Comparison of ENCODE assay signal across 8 cellular contexts in the genomic region with DNA sequence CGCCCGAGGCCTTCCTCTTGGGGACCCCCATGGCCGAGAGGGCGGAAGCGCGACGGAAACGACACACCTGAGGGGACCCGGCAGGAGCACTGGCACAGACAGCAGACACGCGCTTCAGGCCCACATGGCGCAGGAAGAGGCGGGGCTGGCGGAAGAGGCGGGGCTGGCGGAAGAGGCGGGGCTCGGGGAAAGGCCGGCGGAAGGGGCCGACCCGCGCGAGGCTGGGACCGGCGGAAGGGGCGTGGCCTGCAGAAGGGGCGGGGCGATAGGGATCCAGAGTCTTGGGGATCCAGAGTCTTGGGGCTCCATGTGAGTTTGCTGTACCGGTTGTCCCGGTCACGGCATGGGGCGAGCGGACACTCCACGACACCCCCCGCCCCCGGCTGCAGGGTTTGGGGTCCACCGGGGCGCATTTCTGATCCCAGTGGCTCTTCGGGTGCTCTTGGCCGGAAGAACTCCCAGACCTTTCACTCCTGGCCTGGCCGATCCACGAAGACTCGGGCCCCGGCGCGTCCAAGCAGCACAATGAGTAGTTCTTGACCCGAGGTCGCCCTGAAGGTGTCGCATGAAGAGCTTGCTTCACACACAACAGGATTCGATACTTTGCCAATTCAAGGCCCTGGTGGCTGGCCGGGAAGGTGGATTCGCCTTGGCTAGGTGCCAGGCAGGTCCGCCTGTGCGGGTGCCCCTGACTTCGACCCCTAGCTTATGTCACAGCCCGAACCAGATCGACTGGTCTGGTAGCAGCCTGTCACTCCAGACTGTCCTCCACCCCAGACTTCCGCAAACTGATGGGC. TPM values are rescaled to one million over a fixed set of nuclear protein-coding genes. Genes with fewer than 3 reads are reported as not detected.
DNase-seq lines count a peak whose midpoint lies in the region; ATAC-seq and TF ChIP-seq lines count a peak whose summit lies in the region.

A gene with protein sequence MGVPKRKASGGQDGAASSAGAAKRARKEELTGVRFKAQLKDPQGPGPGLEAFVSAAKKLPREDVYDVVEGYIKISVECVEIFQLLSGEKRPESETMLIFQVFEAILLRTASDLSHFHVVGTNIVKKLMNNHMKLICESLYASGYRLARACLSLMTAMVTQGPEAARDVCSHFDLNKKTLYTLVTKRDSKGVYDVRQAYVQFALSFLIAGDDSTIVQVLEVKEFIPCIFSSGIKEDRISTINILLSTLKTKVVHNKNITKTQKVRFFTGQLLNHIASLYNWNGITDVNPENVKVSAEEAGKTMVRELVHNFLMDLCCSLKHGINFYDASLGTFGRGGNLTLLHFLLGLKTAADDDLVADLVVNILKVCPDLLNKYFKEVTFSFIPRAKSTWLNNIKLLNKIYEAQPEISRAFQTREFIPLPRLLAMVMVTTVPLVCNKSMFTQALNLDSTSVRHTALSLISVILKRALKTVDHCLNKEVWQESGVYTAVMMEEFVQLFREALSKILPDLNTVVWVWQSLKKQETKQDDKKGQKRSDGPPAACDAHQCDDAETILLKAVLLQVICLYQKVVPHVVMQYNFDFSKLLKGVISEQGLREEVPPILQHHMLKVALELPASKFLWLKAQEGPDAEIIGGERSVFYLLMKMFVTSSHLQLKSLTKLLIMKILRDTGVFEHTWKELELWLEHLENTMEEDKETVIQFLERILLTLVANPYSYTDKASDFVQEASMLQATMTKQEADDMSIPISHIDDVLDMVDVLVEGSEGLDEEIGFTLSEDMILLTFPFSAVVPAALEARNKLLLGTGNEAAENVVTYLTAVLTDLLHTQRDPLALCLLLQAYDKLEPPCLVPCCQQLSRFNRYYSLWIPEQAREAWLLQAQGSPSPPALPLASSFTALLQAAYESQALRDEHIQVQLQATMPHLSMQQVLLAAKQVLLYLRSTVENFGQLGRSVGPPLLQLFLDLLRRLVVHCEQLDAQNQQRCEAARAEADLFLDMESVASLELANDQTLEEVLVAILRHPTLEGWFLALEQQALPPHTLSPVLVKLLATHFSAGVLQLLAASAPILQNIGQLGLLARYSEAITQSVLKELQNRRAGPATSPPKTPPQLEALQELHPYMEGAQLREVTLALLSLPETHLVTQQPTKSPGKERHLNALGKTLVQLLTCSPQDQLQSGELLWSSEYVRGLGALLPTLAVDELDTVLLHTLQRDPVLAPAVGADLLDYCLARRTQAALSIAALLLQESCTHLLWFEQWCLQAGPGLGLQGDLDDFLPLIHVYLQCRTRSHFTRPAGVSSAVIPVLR (N-terminal part only) (minus strand): TSS at position 133 of the 797 bp plus-strand sequence. CDS start 102 bp downstream, at position 31.

- peaks cover 20% of the 10 kb centered on the region for H3K27me3 Mint-ChIP-seq in activated naive CD4-positive, alpha-beta T cell treated with anti-CD3 and anti-CD28 coated beads, Interleukin-2, amount 10 ng/mL, durations not matched to agents 7 days and 5 days

- peak; percentile 90 for ATAC-seq in HCT116

- no peaks in the 10 kb centered on the region for H3K9me3 ChIP-seq in HCT116 (ENCODE audit: control insufficient read depth in 1 of 2, insufficient read depth in 1 of 2, low read depth in 1 of 2, low read length in 2 of 2)
- H3K9me3 ChIP-seq in SK-N-MC (ENCODE audit: low read depth, low read length): no peaks in the 10 kb centered on the region
- H3K9me3 ChIP-seq in suprapubic skin: no peaks in the 10 kb centered on the region

- no peak for TF ChIP-seq EP300 in suprapubic skin (IDR thresholded peaks at IDR 0.05)

- peaks cover 48% of the 10 kb centered on the region for H3K4me1 Mint-ChIP-seq in activated naive CD4-positive, alpha-beta T cell treated with anti-CD3 and anti-CD28 coated beads, Interleukin-2, amount 10 ng/mL, durations not matched to agents 7 days and 5 days

- RAD21 ChIA-PET in HCT116 (lab: Charles Lee; ENCODE audit: low non-redundant PET in 1 of 2, low total read pairs in 2 of 2, uncharacterized antibody in 2 of 2, unreplicated experiment in 2 of 2): interaction anchor here (1.2 to 1.4 kb wide), 3 partner anchors 206 to 208 kb away, joined by 4 to 6 read pairs (median 5); no protein-coding TSS in a partner anchor

- H3K4me3 ChIP-seq in HCT116 (replicated peaks in 1 of 2; ENCODE audit: low read depth in 1 of 2, low read length in 2 of 2) (peak within 1 kb of the TSS; percentile 97), SK-N-MC (peak within 1 kb of the TSS; percentile 78), suprapubic skin (peak within 1 kb of the TSS; percentile 70)

- TF ChIP-seq POLR2A in HCT116 (IDR thresholded peaks at IDR 0.05; ENCODE audit: borderline replicate concordance, extremely low read depth, insufficient read depth, insufficient read length): peak; percentile 72
- peak in 1 of 2 donors; percentile 62 for TF ChIP-seq POLR2A in suprapubic skin (IDR thresholded peaks at IDR 0.05)

- H3K27ac ChIP-seq in HCT116 (ENCODE audit: low read depth, low read length): peak within 1 kb of the TSS; percentile 84
- H3K27ac ChIP-seq in SK-N-MC: no peak within 1 kb of the TSS
- peak within 1 kb of the TSS; percentile 83 for H3K27ac ChIP-seq in suprapubic skin

- CTCF ChIA-PET in HCT116 (lab: Charles Lee): interaction anchor here (1.1 to 1.9 kb wide), 3 partner anchors 9 to 208 kb away, joined by 4 to 9 read pairs (median 8); no protein-coding TSS in a partner anchor
- CTCF ChIA-PET in activated naive CD4-positive, alpha-beta T cell treated with anti-CD3 and anti-CD28 coated beads, Interleukin-2, amount 10 ng/mL, durations not matched to agents 7 days and 5 days (lab: Charles Lee): interaction anchor here (1.0 to 1.1 kb wide), 2 partner anchors 208 to 209 kb away, joined by 3 read pairs; no protein-coding TSS in a partner anchor

- 4% methylated on average over 26 of the region's 59 CpGs for WGBS in suprapubic skin

- H3K4me1 ChIP-seq in HCT116 (ENCODE audit: control insufficient read depth in 1 of 2, insufficient read depth in 2 of 2, low read length in 2 of 2): peaks cover 13 to 18% of the 10 kb centered on the region in 2 experiments; a peak in 3 of 4 replicates
- H3K4me1 ChIP-seq in suprapubic skin: peaks cover 28% of the 10 kb centered on the region

- intact Hi-C loops in HCT116 (cut with micrococcal nuclease): loop anchor here (1.0 kb wide), 1 partner anchor 18 kb away; no protein-coding TSS in a partner anchor

- H3K36me3 ChIP-seq in HCT116 (ENCODE audit: control insufficient read depth in 1 of 2, insufficient read depth in 2 of 2, low read length in 2 of 2) (peaks cover 4 to 7% of the 10 kb centered on the region in 2 experiments; a peak in 2 of 4 replicates), SK-N-MC (ENCODE audit: insufficient read depth, low read length) (peaks cover 17% of the 10 kb centered on the region), suprapubic skin (no peaks in the 10 kb centered on the region)

- peaks cover 6% of the 10 kb centered on the region; the same call in 1 of the 2 replicates for H4K20me1 ChIP-seq in HCT116 (ENCODE audit: insufficient read depth)

- no peak; a peak in 1 of 6 replicates for TF ChIP-seq CTCF in HCT116 (IDR thresholded peaks at IDR 0.05 in 2 of 3, conservative IDR thresholded peaks at IDR 0.05 in 1 of 3; ENCODE audit: borderline replicate concordance in 1 of 3, insufficient read depth in 1 of 3, low read depth in 2 of 3, low read length in 2 of 3)
- TF ChIP-seq CTCF in suprapubic skin (IDR thresholded peaks at IDR 0.05): no peak

- POLR2A ChIA-PET in HCT116 (lab: Charles Lee): interaction anchor here (0.8 kb wide), 1 partner anchor 208 kb away, joined by 3 read pairs; no protein-coding TSS in a partner anchor

- peak within 1 kb of the TSS; percentile 85 for H3K27ac Mint-ChIP-seq in activated naive CD4-positive, alpha-beta T cell treated with anti-CD3 and anti-CD28 coated beads, Interleukin-2, amount 10 ng/mL, durations not matched to agents 7 days and 5 days

- H3K9me3 Mint-ChIP-seq in activated naive CD4-positive, alpha-beta T cell treated with anti-CD3 and anti-CD28 coated beads, Interleukin-2, amount 10 ng/mL, durations not matched to agents 7 days and 5 days: peaks cover 1% of the 10 kb centered on the region

- H2AFZ ChIP-seq in HCT116 (ENCODE audit: low read depth, low read length, poor library complexity, severe bottlenecking): peak within 1 kb of the TSS; percentile 47

- H3K4me2 ChIP-seq in HCT116 (ENCODE audit: low read length): peak within 1 kb of the TSS; percentile 90

- DNase-seq in GM03348 (ENCODE audit: low spot score) (peak; percentile 98), HCT116 (ENCODE audit: low read depth, low spot score) (peak; percentile 49), MV-4-11 (lab: John Stamatoyannopoulos, UW) (peak; percentile 84), SK-N-MC (ENCODE audit: low read depth, low spot score) (no peak), germinal center (ENCODE audit: low spot score) (peak; percentile 94), occipital lobe (lab: John Stamatoyannopoulos, UW) (peak; percentile 94), suprapubic skin (ENCODE audit: low spot score in 2 of 2) (peak; percentile 94 to 95)
- DNase-seq in activated naive CD4-positive, alpha-beta T cell treated with anti-CD3 and anti-CD28 coated beads, Interleukin-2, amount 10 ng/mL, durations not matched to agents 7 days and 5 days: peak; percentile 97

- no peaks in the 10 kb centered on the region for H3K27me3 ChIP-seq in HCT116 (ENCODE audit: insufficient read depth, low read length)
- H3K27me3 ChIP-seq in suprapubic skin: no peaks in the 10 kb centered on the region

- TF ChIP-seq RAD21 in HCT116 (IDR thresholded peaks at IDR 0.05; ENCODE audit: low read depth): no peak

- BruUV-seq in HCT116 (replicated peaks; lab: Mats Ljungman, UMichigan): TSS peak; percentile 97

- H3K4me3 Mint-ChIP-seq in activated naive CD4-positive, alpha-beta T cell treated with anti-CD3 and anti-CD28 coated beads, Interleukin-2, amount 10 ng/mL, durations not matched to agents 7 days and 5 days: peak within 1 kb of the TSS; percentile 83

- H3K79me2 ChIP-seq in HCT116 (ENCODE audit: insufficient read depth, low read length): peaks cover 43% of the 10 kb centered on the region

- peak within 1 kb of the TSS; percentile 82 for H3K9ac ChIP-seq in HCT116 (ENCODE audit: low read length)
- peak within 1 kb of the TSS; percentile 81 for H3K9ac ChIP-seq in SK-N-MC (ENCODE audit: insufficient read length)

- peaks cover 5% of the 10 kb centered on the region for H3K36me3 Mint-ChIP-seq in activated naive CD4-positive, alpha-beta T cell treated with anti-CD3 and anti-CD28 coated beads, Interleukin-2, amount 10 ng/mL, durations not matched to agents 7 days and 5 days

- no peaks in the 10 kb centered on the region for H3K9me2 ChIP-seq in HCT116 (ENCODE audit: insufficient read depth)

TF ChIP-seq in HCT116, 20 proteins besides CTCF, POLR2A, EP300 and RAD21 (continues in another document):
- TF ChIP-seq CBX3 (IDR thresholded peaks at IDR 0.05; ENCODE audit: low read depth): no peak
- peak; percentile 80 for TF ChIP-seq TCF7L2 (IDR thresholded peaks at IDR 0.05; ENCODE audit: borderline replicate concordance, extremely low read depth, insufficient read depth, insufficient read length)
- TF ChIP-seq CEBPB (IDR thresholded peaks at IDR 0.05; ENCODE audit: low read depth): no peak
- no peak for TF ChIP-seq EZH2 (IDR thresholded peaks at IDR 0.05)

RNA-seq across cellular contexts. Expression of the gene that starts here (rescaled TPM):
- 28.3 TPM for total RNA-seq in HCT116 (2021; ENCODE audit: unreplicated experiment)
- polyA plus RNA-seq in HCT116 (2012): 11.9 and 13.4 TPM in 2 replicates
- total RNA-seq in occipital lobe: 13.1 TPM
- total RNA-seq in suprapubic skin: 10 to 100 TPM; 23.7 to 49.4 (median 33.0) TPM
